ENCODE assay signal across 1 cellular context in genomic region chr2:195595825-195596224, GRCh38.
A peak's percentile ranks its signal among the peaks of the same experiment; 100 is the strongest.
TF ChIP-seq lines count a peak whose summit lies in the region.

No MANE protein-coding gene starts in this region.

TF ChIP-seq in K562, 482 proteins besides CTCF, POLR2A, EP300 and RAD21 (continued from another document and continues in another):
- no peak for TF ChIP-seq RREB1 (CRISPR knock-in tag; IDR thresholded peaks at IDR 0.05)
- TF ChIP-seq TEAD1 (CRISPR knock-in tag; IDR thresholded peaks at IDR 0.05): peak in 1 of 2 experiments; percentile 32; a peak in 1 of 4 replicates
- no peak for TF ChIP-seq NFRKB (IDR thresholded peaks at IDR 0.05; ENCODE audit: low read depth)
- TF ChIP-seq ETS1 (conservative IDR thresholded peaks at IDR 0.05; ENCODE audit: control insufficient read depth, low read depth, low read length): no peak
- TF ChIP-seq DEAF1 (CRISPR knock-in tag; IDR thresholded peaks at IDR 0.05): no peak
- TF ChIP-seq KDM2B (CRISPR knock-in tag; IDR thresholded peaks at IDR 0.05): no peak
- 0 out of 2 replicates have a peak, but pooled peaks have one; percentile 73 for TF ChIP-seq ZBED1 (IDR thresholded peaks at IDR 0.05)
- peak; percentile 50 to 63; a peak in 2 of 4 replicates for TF ChIP-seq MLLT1 (IDR thresholded peaks at IDR 0.05)
- no peak for TF ChIP-seq ZNF512 (tag; IDR thresholded peaks at IDR 0.05)
- peak; percentile 93 for TF ChIP-seq SMARCE1 (IDR thresholded peaks at IDR 0.05)
- TF ChIP-seq MLX (CRISPR knock-in tag; conservative IDR thresholded peaks at IDR 0.05): no peak
- no peak for TF ChIP-seq ETV1 (tag; conservative IDR thresholded peaks at IDR 0.05; ENCODE audit: low read depth)
- no peak for TF ChIP-seq ZNF316 (IDR thresholded peaks at IDR 0.05)
- TF ChIP-seq GMEB1 (CRISPR knock-in tag; IDR thresholded peaks at IDR 0.05): no peak
- TF ChIP-seq ZNF217 (CRISPR knock-in tag; IDR thresholded peaks at IDR 0.05): no peak
- TF ChIP-seq SOX6 (IDR thresholded peaks at IDR 0.05): peak; percentile 89
- TF ChIP-seq PTBP1 (IDR thresholded peaks at IDR 0.05; ENCODE audit: low read depth, low read length): no peak
- TF ChIP-seq MEF2D (tag; conservative IDR thresholded peaks at IDR 0.05; ENCODE audit: low read depth): no peak
- no peak for TF ChIP-seq ARID2 (IDR thresholded peaks at IDR 0.05)
- peak; percentile 74 for TF ChIP-seq SMAD4 (CRISPR knock-in tag; conservative IDR thresholded peaks at IDR 0.05)
- peak; percentile 59; the same call in 1 of the 2 replicates for TF ChIP-seq MYNN (IDR thresholded peaks at IDR 0.05)
- TF ChIP-seq MYNN (CRISPR knock-in tag; IDR thresholded peaks at IDR 0.05): no peak
- no peak; a peak in 1 of 4 replicates for TF ChIP-seq TBL1XR1 (IDR thresholded peaks at IDR 0.05; ENCODE audit: low read length in 2 of 2)
- peak; percentile 59; the same call in 1 of the 2 replicates for TF ChIP-seq MTA3 (IDR thresholded peaks at IDR 0.05; ENCODE audit: borderline replicate concordance)
- no peak for TF ChIP-seq ZC3H8 (IDR thresholded peaks at IDR 0.05)
- TF ChIP-seq TCF7L2 (IDR thresholded peaks at IDR 0.05; ENCODE audit: low read depth, low read length): no peak
- no peak for TF ChIP-seq IRF9 (tag; IDR thresholded peaks at IDR 0.05)
- TF ChIP-seq ZNF133 (CRISPR knock-in tag; IDR thresholded peaks at IDR 0.05): no peak
- no peak for TF ChIP-seq POLR3A (IDR thresholded peaks at IDR 0.05; ENCODE audit: borderline replicate concordance, extremely low read depth, insufficient read depth, insufficient read length)
- no peak for TF ChIP-seq ZNF764 (CRISPR knock-in tag; IDR thresholded peaks at IDR 0.05; ENCODE audit: low read depth)
- no peak for TF ChIP-seq ATF1 (CRISPR knock-in tag; IDR thresholded peaks at IDR 0.05)
- no peak for TF ChIP-seq ATF1 (tag; IDR thresholded peaks at IDR 0.05)
- no peak for TF ChIP-seq MYBL2 (IDR thresholded peaks at IDR 0.05; ENCODE audit: low read depth)
- no peak for TF ChIP-seq MYBL2 (CRISPR knock-in tag; IDR thresholded peaks at IDR 0.05; ENCODE audit: borderline replicate concordance)
- no peak for TF ChIP-seq POLR2AphosphoS2 (IDR thresholded peaks at IDR 0.05; ENCODE audit: low read length)
- TF ChIP-seq PHF8 (IDR thresholded peaks at IDR 0.05; ENCODE audit: borderline replicate concordance, low read length): no peak
- no peak for TF ChIP-seq ZNF830 (CRISPR knock-in tag; IDR thresholded peaks at IDR 0.05)
- peak; percentile 83 for TF ChIP-seq PHB2 (IDR thresholded peaks at IDR 0.05; ENCODE audit: low read depth)
- no peak for TF ChIP-seq NFXL1 (CRISPR knock-in tag; IDR thresholded peaks at IDR 0.05)
- no peak for TF ChIP-seq ZNF444 (CRISPR knock-in tag; IDR thresholded peaks at IDR 0.05)
- no peak for TF ChIP-seq SIRT6 (IDR thresholded peaks at IDR 0.05; ENCODE audit: low read depth, low read length)
- TF ChIP-seq NFIX (CRISPR knock-in tag; IDR thresholded peaks at IDR 0.05; ENCODE audit: low read depth): no peak
- TF ChIP-seq GABPB2 (CRISPR knock-in tag; conservative IDR thresholded peaks at IDR 0.05): no peak
- no peak for TF ChIP-seq MED1 (CRISPR knock-in tag; IDR thresholded peaks at IDR 0.05; ENCODE audit: borderline replicate concordance)
- no peak for TF ChIP-seq ZBTB7A (IDR thresholded peaks at IDR 0.05; ENCODE audit: borderline replicate concordance, control insufficient read depth, low read depth, low read length)
- TF ChIP-seq RBM25 (IDR thresholded peaks at IDR 0.05; ENCODE audit: low read depth, low read length, severe bottlenecking): no peak
- TF ChIP-seq ZNF398 (CRISPR knock-in tag; IDR thresholded peaks at IDR 0.05): no peak
- no peak for TF ChIP-seq CHD4 (IDR thresholded peaks at IDR 0.05; ENCODE audit: insufficient read depth, insufficient replicate concordance, low read depth, low read length, poor library complexity, severe bottlenecking)
- no peak; the same call in 1 of the 2 replicates for TF ChIP-seq XRCC3 (IDR thresholded peaks at IDR 0.05)
- no peak for TF ChIP-seq TGIF2 (CRISPR knock-in tag; IDR thresholded peaks at IDR 0.05)
- TF ChIP-seq ZFX (CRISPR knock-in tag; IDR thresholded peaks at IDR 0.05): no peak
- no peak for TF ChIP-seq SIN3A (IDR thresholded peaks at IDR 0.05; ENCODE audit: borderline replicate concordance in 2 of 2, control insufficient read depth in 1 of 2, low read depth in 2 of 2, low read length in 2 of 2)
- peak; percentile 53 for TF ChIP-seq HMGN3 (IDR thresholded peaks at IDR 0.05; ENCODE audit: borderline replicate concordance, extremely low read depth, insufficient read length, low read depth, low read length)
